ENCODE assay signal across 10 cellular contexts in genomic region chr4:110632506-110633357, GRCh38. TPM values are rescaled to one million over a fixed set of nuclear protein-coding genes. Genes with fewer than 3 reads are reported as not detected.
DNase-seq lines count a peak whose midpoint lies in the region; ATAC-seq, FAIRE-seq and TF ChIP-seq lines count a peak whose summit lies in the region.
"Had no signal": no experiment of that assay in that cellular context is flagged by ENCODE, and none has a peak within 500 bp of the region (broad histone marks: within the 10 kb centered on the region; RNA-seq: fewer than 3 reads in every experiment).

No MANE protein-coding gene starts in this region.

- no peak for TF ChIP-seq CTCF in right lobe of liver (IDR thresholded peaks at IDR 0.05)
- no peak for TF ChIP-seq CTCF in HepG2 (CRISPR knock-in tag; IDR thresholded peaks at IDR 0.05)
- TF ChIP-seq CTCF in vagina (IDR thresholded peaks at IDR 0.05) = no peak

- H3K9me3 Mint-ChIP-seq in dendritic cell treated with granulocyte-macrophage colony-stimulating factor and Interleukin-4, amounts not matched to agents 40 ng/mL and 50 ng/mL, for 4 days = no peaks in the 10 kb centered on the region

- H3K27me3 Mint-ChIP-seq in dendritic cell treated with granulocyte-macrophage colony-stimulating factor and Interleukin-4, amounts not matched to agents 40 ng/mL and 50 ng/mL, for 4 days = peaks cover 91% of the 10 kb centered on the region

- TF ChIP-seq EP300 in HepG2 (IDR thresholded peaks at IDR 0.05; ENCODE audit: low read depth in 2 of 2, low read length in 2 of 2) (no peak), HepG2 (CRISPR knock-in tag; IDR thresholded peaks at IDR 0.05; ENCODE audit: borderline replicate concordance) (no peak)

- no peak overlapping the region for H3K9ac ChIP-seq in HepG2 (ENCODE audit: insufficient read depth, low read depth, low read length)

- DNase-seq in right lobe of liver (no peak), HepG2 (ENCODE audit: low spot score) (no peak), myocyte (ENCODE audit: low read depth) (peak; percentile 57), vagina (ENCODE audit: extremely low spot score in 2 of 2) (no peak), Ammon's horn (ENCODE audit: low spot score) (no peak), sciatic nerve (ENCODE audit: low spot score) (no peak)
- DNase-seq: SJCRH30 had no signal

- POLR2A ChIA-PET in HepG2 (lab: Yijun Ruan, JAX) = no interaction called here

- no peak overlapping the region for H3K4me2 ChIP-seq in HepG2 (ENCODE audit: low read depth, low read length)

- TF ChIP-seq POLR2A in right lobe of liver (IDR thresholded peaks at IDR 0.05) = no peak
- TF ChIP-seq POLR2A in HepG2 (IDR thresholded peaks at IDR 0.05; ENCODE audit: insufficient read depth in 1 of 2, low read depth in 2 of 2, low read length in 2 of 2) = no peak
- TF ChIP-seq POLR2A in vagina (IDR thresholded peaks at IDR 0.05) = no peak

- no TSS peak for BruUV-seq in HepG2 (replicated peaks; lab: Mats Ljungman, UMichigan)

- CTCF ChIA-PET in HepG2 (lab: Yijun Ruan, JAX; ENCODE audit: low intra/inter-chr PET ratio, low total read pairs) = interaction anchor here (1.3 to 1.8 kb wide), 2 partner anchors 338 to 650 kb away, joined by 9 to 21 read pairs; no protein-coding TSS in a partner anchor

- peaks cover 10% of the 10 kb centered on the region for H3K4me1 Mint-ChIP-seq in dendritic cell treated with granulocyte-macrophage colony-stimulating factor and Interleukin-4, amounts not matched to agents 40 ng/mL and 50 ng/mL, for 4 days (ENCODE audit: low read depth)

- H3K4me3 Mint-ChIP-seq in dendritic cell treated with granulocyte-macrophage colony-stimulating factor and Interleukin-4, amounts not matched to agents 40 ng/mL and 50 ng/mL, for 4 days = peak overlapping the region; percentile 41

- H3K79me2 ChIP-seq in HepG2 (ENCODE audit: insufficient read depth, low read length) = no peaks in the 10 kb centered on the region

- H3K4me3 ChIP-seq in right lobe of liver (peak overlapping the region in 2 of 3 donors; percentile 3 to 10), HepG2 (replicated peaks in 1 of 3; ENCODE audit: insufficient read depth in 1 of 3, low read depth in 2 of 3, low read length in 3 of 3) (no peak overlapping the region), vagina (peak overlapping the region; percentile 31 to 33)
- H3K4me3 ChIP-seq: ovary, SJCRH30 had no signal

- H3K9me3 ChIP-seq in right lobe of liver (no peaks in the 10 kb centered on the region), HepG2 (ENCODE audit: low read length) (no peaks in the 10 kb centered on the region), vagina (no peaks in the 10 kb centered on the region)
- H3K9me3 ChIP-seq: ovary, SJCRH30 had no signal

- ATAC-seq in right lobe of liver (no peak), HepG2 (no peak), sciatic nerve (no peak), HG03378 (IDR thresholded peaks at IDR 0.05; ENCODE audit: unreplicated experiment) (no peak)

- no peak overlapping the region for H3K27ac Mint-ChIP-seq in dendritic cell treated with granulocyte-macrophage colony-stimulating factor and Interleukin-4, amounts not matched to agents 40 ng/mL and 50 ng/mL, for 4 days

- intact Hi-C loops in right lobe of liver (cut with DNase I) (no loop called here), HepG2 (cut with micrococcal nuclease; ENCODE audit: unreplicated experiment) (loop anchor here (2.0 to 5.0 kb wide), 2 partner anchors 326 to 1400 kb away; no protein-coding TSS in a partner anchor), vagina (cut with DNase I) (no loop called here), sciatic nerve (cut with DNase I) (no loop called here)
- intact Hi-C loops in dendritic cell treated with granulocyte-macrophage colony-stimulating factor and Interleukin-4, amounts not matched to agents 40 ng/mL and 50 ng/mL, for 4 days (cut with micrococcal nuclease) = loop anchor here (1.0 to 10.0 kb wide), 2 partner anchors 651 to 1012 kb away; no protein-coding TSS in a partner anchor

- in situ Hi-C loops in HepG2 (cut with HindIII; ENCODE audit: extremely low pct_ligation_motif_present, low pct_unique_long_range_greater_than_20kb) = loop anchor here (5.0 kb wide), 3 partner anchors 335 to 1000 kb away; no protein-coding TSS in a partner anchor

- H3K27ac ChIP-seq in right lobe of liver (no peak overlapping the region), HepG2 (ENCODE audit: extremely low read length, insufficient read depth, low read length) (no peak overlapping the region), vagina (no peak overlapping the region)
- H3K27ac ChIP-seq: ovary, SJCRH30 had no signal

- no peaks in the 10 kb centered on the region for H3K36me3 ChIP-seq in right lobe of liver
- no peaks in the 10 kb centered on the region for H3K36me3 ChIP-seq in HepG2 (replicated peaks in 1 of 2; ENCODE audit: control insufficient read depth in 1 of 2, insufficient read depth in 2 of 2, low read length in 2 of 2)
- H3K36me3 ChIP-seq in vagina = no peaks in the 10 kb centered on the region
- H3K36me3 ChIP-seq: ovary had no signal

- H2AFZ ChIP-seq in HepG2 (ENCODE audit: low read length) = no peak overlapping the region

- 6% methylated on average over 29 of the region's 58 CpGs for WGBS in right lobe of liver (ENCODE audit: insufficient coverage, low coverage, low lambda C conversion rate, missing lambda C conversion rate)
- 47% methylated on average over 35 of the region's 58 CpGs for WGBS in HepG2 (ENCODE audit: low lambda C conversion rate)

- TF ChIP-seq RAD21 in HepG2 (CRISPR knock-in tag; IDR thresholded peaks at IDR 0.05) = no peak

- H4K20me1 ChIP-seq in HepG2 (ENCODE audit: insufficient read depth, low read length) = no peaks in the 10 kb centered on the region

- H3K4me1 ChIP-seq in right lobe of liver = peaks cover 0 to 11% (median 2%) of the 10 kb centered on the region in 4 donors
- 0 out of 2 replicates have a peak, but pooled peaks cover 4% of the 10 kb centered on the region for H3K4me1 ChIP-seq in HepG2 (ENCODE audit: insufficient read depth, low read length)
- H3K4me1 ChIP-seq in vagina = peaks cover 34% of the 10 kb centered on the region
- H3K4me1 ChIP-seq: SJCRH30 had no signal

- H3K27me3 ChIP-seq in right lobe of liver (peaks cover 46 to 88% of the 10 kb centered on the region in 2 donors), HepG2 (ENCODE audit: control insufficient read depth in 1 of 2, insufficient read depth in 2 of 2, low read length in 2 of 2) (peaks cover 2 to 83% of the 10 kb centered on the region in 2 experiments), vagina (peaks cover 22% of the 10 kb centered on the region)
- H3K27me3 ChIP-seq: ovary, SJCRH30 had no signal

- FAIRE-seq in HepG2 (lab: Jason Lieb, UNC) = no peak

- H3K36me3 Mint-ChIP-seq in dendritic cell treated with granulocyte-macrophage colony-stimulating factor and Interleukin-4, amounts not matched to agents 40 ng/mL and 50 ng/mL, for 4 days (ENCODE audit: low read depth) = no peaks in the 10 kb centered on the region

TF ChIP-seq in HepG2, 621 proteins besides CTCF, POLR2A, EP300 and RAD21 (continues in another document):
- TF ChIP-seq ZNF343 (CRISPR knock-in tag; IDR thresholded peaks at IDR 0.05) (no peak), RARG (CRISPR knock-in tag; IDR thresholded peaks at IDR 0.05; ENCODE audit: low read depth) (no peak), ZSCAN9 (CRISPR knock-in tag; IDR thresholded peaks at IDR 0.05; ENCODE audit: borderline replicate concordance) (no peak), RXRB (CRISPR knock-in tag; IDR thresholded peaks at IDR 0.05; ENCODE audit: borderline replicate concordance) (no peak), TFAP4 (IDR thresholded peaks at IDR 0.05; ENCODE audit: borderline replicate concordance, low read depth) (no peak), CREB1 (IDR thresholded peaks at IDR 0.05) (no peak), CREB1 (CRISPR knock-in tag; IDR thresholded peaks at IDR 0.05) (no peak)

RNA-seq across cellular contexts. Expression of gene PITX2, which starts 9.9 kb away (rescaled TPM):
- total RNA-seq in right lobe of liver = not detected
- not detected in 2 replicates for total RNA-seq in HepG2 (2016; rRNA removed; fragmentation: Illumina TruSeq; extraction: Trizol)
- not detected in 2 replicates for total RNA-seq in HepG2 (2016; cell fraction: cytosol; rRNA removed; fragmentation: Illumina TruSeq; extraction: Trizol; ENCODE audit: low read depth)
- not detected in 2 replicates for total RNA-seq in HepG2 (2016; cell fraction: insoluble cytoplasmic fraction; rRNA removed; fragmentation: Illumina TruSeq; extraction: Trizol)
- not detected in 2 replicates for total RNA-seq in HepG2 (2016; cell fraction: membrane; rRNA removed; fragmentation: Illumina TruSeq; extraction: Trizol)
- not detected in 2 replicates for total RNA-seq in HepG2 (2016; cell fraction: nucleus; rRNA removed; fragmentation: Illumina TruSeq; extraction: Trizol)
- not detected in 2 replicates for polyA plus RNA-seq in HepG2 (2011; rRNA removed)
- not detected in 2 replicates for polyA plus RNA-seq in HepG2 (2011; cell fraction: cytosol; rRNA removed)
- not detected in 2 replicates for polyA plus RNA-seq in HepG2 (2011; cell fraction: nucleus; rRNA removed)
- not detected in 2 replicates for polyA plus RNA-seq in HepG2 (2012)
- not detected in 2 replicates for polyA plus RNA-seq in HepG2 (2016; cell fraction: cytosol; fragmentation: Illumina TruSeq; extraction: Trizol; ENCODE audit: low read depth)
- polyA plus RNA-seq in HepG2 (2016; cell fraction: insoluble cytoplasmic fraction; fragmentation: Illumina TruSeq; extraction: Trizol; ENCODE audit: low read depth) = not detected in 2 replicates
- polyA plus RNA-seq in HepG2 (2016; cell fraction: membrane; fragmentation: Illumina TruSeq; extraction: Trizol; ENCODE audit: low read depth) = not detected in 2 replicates
- polyA plus RNA-seq in HepG2 (2016; cell fraction: nucleus; fragmentation: Illumina TruSeq; extraction: Trizol; ENCODE audit: insufficient read depth, low read depth) = not detected in 2 replicates
- polyA minus RNA-seq in HepG2 (2011; rRNA and poly(A)+ RNA removed; ENCODE audit: low replicate concordance) = 7.3 TPM in 1 of 2 replicates, not detected in the other
- polyA minus RNA-seq in HepG2 (2011; cell fraction: cytosol; rRNA and poly(A)+ RNA removed) = not detected in 2 replicates
- not detected in 2 replicates for polyA minus RNA-seq in HepG2 (2011; cell fraction: nucleus; rRNA and poly(A)+ RNA removed)
- total RNA-seq in myocyte = 66.1 and 140 TPM in 2 replicates
- 61.1 TPM for polyA plus RNA-seq in myocyte (2012)
- 6.6 TPM for total RNA-seq in vagina
- total RNA-seq in sciatic nerve = not detected
- polyA plus RNA-seq: ovary had no signal

Comparison
In these comparisons a context has a peak if more than half of its experiments do, and no peak if none do; other contexts are left out.
1. H3K4me3 ChIP-seq: peak in right lobe of liver (2 of 3) and vagina (2 of 2); none in HepG2 (0 of 3).
2. intact Hi-C loops: an anchor here in HepG2 (2.0 to 5.0 kb wide) and dendritic cell treated with granulocyte-macrophage colony-stimulating factor and Interleukin-4, amounts not matched to agents 40 ng/mL and 50 ng/mL, for 4 days (1.0 to 10.0 kb wide); none called in right lobe of liver, vagina and sciatic nerve.